ENCODE assay signal across 28 cellular contexts in genomic region chr1:1223891-1224290, GRCh38. TPM values are rescaled to one million over a fixed set of nuclear protein-coding genes. Genes with fewer than 3 reads are reported as not detected.
"Had no signal": no experiment of that assay in that cellular context is flagged by ENCODE, and none has a peak within 500 bp of the region (broad histone marks: within the 10 kb centered on the region; RNA-seq: fewer than 3 reads in every experiment).

No MANE protein-coding gene starts in this region.

- H3K27ac Mint-ChIP-seq: mesothelial cell of epicardium, type B pancreatic cell had no signal

- H3K27me3 Mint-ChIP-seq: naive B cell; stimulated activated memory B cell treated with anti-CD40 and anti-IgM and Interleukin-4, amounts not matched to agents 10 μg/mL and 1 μg/mL and 100 μg/mL, for 72 hours; type B pancreatic cell had no signal

- DNase-seq: dermis blood vessel endothelial cell; effector memory CD4-positive, alpha-beta T cell; foreskin keratinocyte; heart left ventricle; kidney; mesenchymal stem cell; mucosa of descending colon; naive B cell; nephron progenitor cell; nucleus accumbens; sigmoid colon; stimulated activated CD4-positive, alpha-beta T cell treated with anti-CD3 and anti-CD28 coated beads, Interleukin-2, amount 100 ng/mL, for 24 hours; stimulated activated CD4-positive, alpha-beta T cell treated with anti-CD3 and anti-CD28 coated beads, Interleukin-4, amount 100 ng/mL, for 24 hours; stimulated activated naive CD8-positive, alpha-beta T cell treated with anti-CD3 and anti-CD28 coated beads, Interleukin-15, Interleukin-2, amounts not matched to agents 100 U/mL and 50 U/mL, for 24 hours; substantia nigra; testis; tibial artery had no signal

- ATAC-seq: foreskin keratinocyte; gastroesophageal sphincter; heart left ventricle; left lobe of liver; mucosa of descending colon; stimulated activated memory B cell treated with anti-CD40 and anti-IgM and Interleukin-4, amounts not matched to agents 10 μg/mL and 1 μg/mL and 100 μg/mL, for 72 hours; stimulated activated naive CD8-positive, alpha-beta T cell treated with anti-CD3 and anti-CD28 coated beads, Interleukin-15, Interleukin-2, amounts not matched to agents 100 U/mL and 50 U/mL, for 24 hours had no signal

- H3K4me1 Mint-ChIP-seq: mesothelial cell of epicardium, nephron progenitor cell had no signal

- H3K4me3 Mint-ChIP-seq: mesothelial cell of epicardium; nephron progenitor cell; stimulated activated memory B cell treated with anti-CD40 and anti-IgM and Interleukin-4, amounts not matched to agents 10 μg/mL and 1 μg/mL and 100 μg/mL, for 72 hours; type B pancreatic cell had no signal

- H3K9me3 Mint-ChIP-seq: mesothelial cell of epicardium; naive B cell; nephron progenitor cell; stimulated activated memory B cell treated with anti-CD40 and anti-IgM and Interleukin-4, amounts not matched to agents 10 μg/mL and 1 μg/mL and 100 μg/mL, for 72 hours; type B pancreatic cell had no signal

RNA-seq across cellular contexts. Expression of gene TNFRSF4, which starts 9.9 kb away (rescaled TPM):
- total RNA-seq: foreskin keratinocyte, hepatocyte had no signal

RNA-seq across cellular contexts. Expression of gene TNFRSF18, which starts 17.5 kb away (rescaled TPM):
- total RNA-seq: endothelial cell of umbilical vein, hepatocyte, left lobe of liver, osteocyte, testis, urinary bladder had no signal

RNA-seq across cellular contexts. Expression of gene C1QTNF12, which starts 22.6 kb away (rescaled TPM):
- total RNA-seq: liver, right atrium auricular region had no signal
